9 cellular contexts compared by ENCODE assay signal in genomic region chr7:152335900-152336571, GRCh38.
DNase-seq lines count a peak whose midpoint lies in the region; ATAC-seq and TF ChIP-seq lines count a peak whose summit lies in the region.
"Had no signal": no experiment of that assay in that cellular context is flagged by ENCODE, and none has a peak within 500 bp of the region (broad histone marks: within the 10 kb centered on the region; RNA-seq: fewer than 3 reads in every experiment).

No MANE protein-coding gene starts in this region.

- ATAC-seq in SK-N-SH treated with all-trans-retinoic acid at 6 μM for 48 hours (no peak), left cardiac atrium (peak; percentile 12 to 53)
- peak; percentile 53 for ATAC-seq in stimulated activated naive CD8-positive, alpha-beta T cell treated with anti-CD3 and anti-CD28 coated beads, Interleukin-15, amount 100 ng/mL, for 72 hours

- H3K4me3 ChIP-seq in SK-N-SH (ENCODE audit: low read depth in 2 of 2, low read length in 1 of 2) = no peak overlapping the region
- no peak overlapping the region for H3K4me3 ChIP-seq in endodermal cell (ENCODE audit: low read length)

- POLR2A ChIA-PET in SK-N-SH (lab: Yijun Ruan, JAX) = no interaction called here

- H3K27ac ChIP-seq in SK-N-SH (ENCODE audit: low read depth in 2 of 2, low read length in 1 of 2) = no peak overlapping the region
- H3K27ac ChIP-seq in endodermal cell (ENCODE audit: low read depth, low read length) = no peak overlapping the region
- H3K27ac ChIP-seq: 22Rv1 had no signal

- H3K4me3 Mint-ChIP-seq in IgD-negative memory B cell (peak overlapping the region in 3 of 4 donors; percentile 41 to 77 (median 47)), endodermal cell (no peak overlapping the region)
- H3K4me3 Mint-ChIP-seq in stimulated activated naive CD8-positive, alpha-beta T cell treated with anti-CD3 and anti-CD28 coated beads, Interleukin-15, amount 100 ng/mL, for 72 hours = peak overlapping the region; percentile 59 to 74

- TF ChIP-seq RAD21 in SK-N-SH (IDR thresholded peaks at IDR 0.05; ENCODE audit: low read length) = no peak

- H3K9me3 Mint-ChIP-seq in IgD-negative memory B cell (no peaks in the 10 kb centered on the region), endodermal cell (no peaks in the 10 kb centered on the region)
- H3K9me3 Mint-ChIP-seq in stimulated activated naive CD8-positive, alpha-beta T cell treated with anti-CD3 and anti-CD28 coated beads, Interleukin-15, amount 100 ng/mL, for 72 hours = no peaks in the 10 kb centered on the region

- H2AFZ ChIP-seq in SK-N-SH (ENCODE audit: low read depth) = no peak overlapping the region

- H3K36me3 ChIP-seq in SK-N-SH (replicated peaks in 1 of 2; ENCODE audit: control insufficient read depth in 1 of 2, insufficient read depth in 2 of 2, low read length in 1 of 2) (peaks cover 0 to 3% of the 10 kb centered on the region in 2 experiments), endodermal cell (ENCODE audit: control insufficient read depth, insufficient read depth, low read length) (peaks cover 8% of the 10 kb centered on the region)

- TF ChIP-seq CTCF in SK-N-SH (IDR thresholded peaks at IDR 0.05) (no peak), endodermal cell (conservative IDR thresholded peaks at IDR 0.05) (no peak)

- no peak for DNase-seq in SK-N-SH
- no peak for DNase-seq in left cardiac atrium
- no peak for DNase-seq in stimulated activated naive CD8-positive, alpha-beta T cell treated with anti-CD3 and anti-CD28 coated beads, Interleukin-15, amount 100 ng/mL, for 72 hours
- DNase-seq in endodermal cell = no peak
- DNase-seq in SKM-1 treated with dmso at 0.1 percent for 144 hours (lab: John Stamatoyannopoulos, UW; ENCODE audit: unreplicated experiment) = no peak
- DNase-seq in DMS53 (lab: John Stamatoyannopoulos, UW) = no peak

- CTCF ChIA-PET in SK-N-SH (lab: Yijun Ruan, JAX) = interaction anchor here (0.7 to 4.5 kb wide), 11 partner anchors 10 to 374 kb away, joined by 3 to 31 read pairs (median 5); no protein-coding TSS in a partner anchor

- H3K4me1 ChIP-seq in SK-N-SH (ENCODE audit: control insufficient read depth in 1 of 2, insufficient read depth in 2 of 2, low read depth in 1 of 2, low read length in 1 of 2) (peaks cover 0 to 6% of the 10 kb centered on the region in 2 experiments; a peak in 3 of 4 replicates), endodermal cell (ENCODE audit: control insufficient read depth, insufficient read depth, low read length) (no peaks in the 10 kb centered on the region)

- no peaks in the 10 kb centered on the region for H3K27me3 Mint-ChIP-seq in IgD-negative memory B cell
- H3K27me3 Mint-ChIP-seq in stimulated activated naive CD8-positive, alpha-beta T cell treated with anti-CD3 and anti-CD28 coated beads, Interleukin-15, amount 100 ng/mL, for 72 hours = no peaks in the 10 kb centered on the region
- no peaks in the 10 kb centered on the region for H3K27me3 Mint-ChIP-seq in endodermal cell (ENCODE audit: insufficient read depth)

- H3K9me3 ChIP-seq in SK-N-SH = no peaks in the 10 kb centered on the region
- H3K9me3 ChIP-seq in endodermal cell (ENCODE audit: control insufficient read depth, low read length) = no peaks in the 10 kb centered on the region

- no peak for TF ChIP-seq EP300 in SK-N-SH (IDR thresholded peaks at IDR 0.05; ENCODE audit: borderline replicate concordance in 1 of 2, low read depth in 1 of 2, low read length in 1 of 2)

- H3K4me1 Mint-ChIP-seq in IgD-negative memory B cell (peaks cover 38 to 55% (median 46%) of the 10 kb centered on the region in 3 donors), endodermal cell (no peaks in the 10 kb centered on the region)
- peaks cover 46% of the 10 kb centered on the region for H3K4me1 Mint-ChIP-seq in stimulated activated naive CD8-positive, alpha-beta T cell treated with anti-CD3 and anti-CD28 coated beads, Interleukin-15, amount 100 ng/mL, for 72 hours

- no peaks in the 10 kb centered on the region for H3K9me2 ChIP-seq in SK-N-SH

- H3K9ac ChIP-seq in SK-N-SH = no peak overlapping the region
- H3K9ac ChIP-seq in endodermal cell (ENCODE audit: extremely low read depth, low read length, poor library complexity, severe bottlenecking) = no peak overlapping the region

- peaks cover 7% of the 10 kb centered on the region for H3F3A ChIP-seq in SK-N-SH (replicated peaks; ENCODE audit: insufficient read depth)

- H3K27me3 ChIP-seq in SK-N-SH (ENCODE audit: insufficient read depth) (no peaks in the 10 kb centered on the region), endodermal cell (ENCODE audit: control insufficient read depth, insufficient read depth, low read length, poor library complexity, severe bottlenecking) (no peaks in the 10 kb centered on the region)

- H3K79me2 ChIP-seq in SK-N-SH (ENCODE audit: insufficient read depth) = peaks cover 97% of the 10 kb centered on the region

- 94% methylated on average over 2 of the region's 2 CpGs for WGBS in SK-N-SH (ENCODE audit: low lambda C conversion rate)
- 92% methylated on average over 2 of the region's 2 CpGs; no CpG with 5 or more reads in 1 of the 2 experiments for WGBS in endodermal cell (ENCODE audit: insufficient coverage in 1 of 2, insufficient read length in 1 of 2), 2 experiments

- H3K4me2 ChIP-seq in SK-N-SH = no peak overlapping the region

- H3K27ac Mint-ChIP-seq in IgD-negative memory B cell = peak overlapping the region in 1 of 3 donors; percentile 41
- peak overlapping the region; percentile 17 to 27 for H3K27ac Mint-ChIP-seq in stimulated activated naive CD8-positive, alpha-beta T cell treated with anti-CD3 and anti-CD28 coated beads, Interleukin-15, amount 100 ng/mL, for 72 hours
- no peak overlapping the region for H3K27ac Mint-ChIP-seq in endodermal cell

- peaks cover 2% of the 10 kb centered on the region for H3K36me3 Mint-ChIP-seq in IgD-negative memory B cell
- H3K36me3 Mint-ChIP-seq in endodermal cell (ENCODE audit: low read depth) = peaks cover 3% of the 10 kb centered on the region

- H4K20me1 ChIP-seq in SK-N-SH (ENCODE audit: insufficient read depth) = peaks cover 89% of the 10 kb centered on the region

- intact Hi-C loops in left cardiac atrium (cut with DNase I) = loop anchor here in 1 of 2 donors (10.0 kb wide), 1 partner anchor 89 kb away; no protein-coding TSS in a partner anchor

TF ChIP-seq in SK-N-SH treated with all-trans-retinoic acid at 6 μM for 48 hours, 23 proteins besides CTCF, POLR2A, EP300 and RAD21:
- TF ChIP-seq ZFP30 (CRISPR knock-in tag; IDR thresholded peaks at IDR 0.05) (no peak), ZNF8 (CRISPR knock-in tag; IDR thresholded peaks at IDR 0.05) (no peak), ESRRG (CRISPR knock-in tag; IDR thresholded peaks at IDR 0.05) (peak; percentile 46; the same call in 1 of the 2 replicates), OSR1 (CRISPR knock-in tag; IDR thresholded peaks at IDR 0.05) (no peak)

TF ChIP-seq in SK-N-SH, 30 proteins besides CTCF, POLR2A, EP300 and RAD21:
- TF ChIP-seq TEAD4 (IDR thresholded peaks at IDR 0.05; ENCODE audit: borderline replicate concordance, insufficient read depth) (no peak), NFIC (IDR thresholded peaks at IDR 0.05; ENCODE audit: borderline replicate concordance) (no peak), GABPA (IDR thresholded peaks at IDR 0.05; ENCODE audit: low read depth) (no peak), YY1 (IDR thresholded peaks at IDR 0.05; ENCODE audit: low read depth) (no peak), NRF1 (IDR thresholded peaks at IDR 0.05; ENCODE audit: low read depth, low read length) (no peak), RFX5 (IDR thresholded peaks at IDR 0.05; ENCODE audit: low read length) (no peak)
- TF ChIP-seq, protein P1, sequence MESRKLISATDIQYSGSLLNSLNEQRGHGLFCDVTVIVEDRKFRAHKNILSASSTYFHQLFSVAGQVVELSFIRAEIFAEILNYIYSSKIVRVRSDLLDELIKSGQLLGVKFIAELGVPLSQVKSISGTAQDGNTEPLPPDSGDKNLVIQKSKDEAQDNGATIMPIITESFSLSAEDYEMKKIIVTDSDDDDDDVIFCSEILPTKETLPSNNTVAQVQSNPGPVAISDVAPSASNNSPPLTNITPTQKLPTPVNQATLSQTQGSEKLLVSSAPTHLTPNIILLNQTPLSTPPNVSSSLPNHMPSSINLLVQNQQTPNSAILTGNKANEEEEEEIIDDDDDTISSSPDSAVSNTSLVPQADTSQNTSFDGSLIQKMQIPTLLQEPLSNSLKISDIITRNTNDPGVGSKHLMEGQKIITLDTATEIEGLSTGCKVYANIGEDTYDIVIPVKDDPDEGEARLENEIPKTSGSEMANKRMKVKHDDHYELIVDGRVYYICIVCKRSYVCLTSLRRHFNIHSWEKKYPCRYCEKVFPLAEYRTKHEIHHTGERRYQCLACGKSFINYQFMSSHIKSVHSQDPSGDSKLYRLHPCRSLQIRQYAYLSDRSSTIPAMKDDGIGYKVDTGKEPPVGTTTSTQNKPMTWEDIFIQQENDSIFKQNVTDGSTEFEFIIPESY (IDR thresholded peaks at IDR 0.05; ENCODE audit: borderline replicate concordance, low read depth) = no peak
